Comparison of ENCODE assay signal across 16 cellular contexts in genomic region chr11:47948137-47948536, GRCh38. TPM values are rescaled to one million over a fixed set of nuclear protein-coding genes. Genes with fewer than 3 reads are reported as not detected.
DNase-seq lines count a peak whose midpoint lies in the region; ATAC-seq and FAIRE-seq lines count a peak whose summit lies in the region.
"Had no signal": no experiment of that assay in that cellular context is flagged by ENCODE, and none has a peak within 500 bp of the region (broad histone marks: within the 10 kb centered on the region; RNA-seq: fewer than 3 reads in every experiment).

No MANE protein-coding gene starts in this region.

- no peak overlapping the region for H3K23ac ChIP-seq in mesenchymal stem cell (ENCODE audit: low read length in 2 of 2)

- no peaks in the 10 kb centered on the region for H3K9me3 Mint-ChIP-seq in T-helper 1 cell treated with Interleukin-12 subunit alpha and Interleukin-12 subunit beta and Interleukin-4 antibody, amounts not matched to agents 30 μg/mL and 1 μg/mL, for 36 hours
- no peaks in the 10 kb centered on the region for H3K9me3 Mint-ChIP-seq in CD8-positive, alpha-beta memory T cell
- H3K9me3 Mint-ChIP-seq in T-cell: no peaks in the 10 kb centered on the region

- H3K18ac ChIP-seq in mesenchymal stem cell (ENCODE audit: low read depth in 1 of 2, low read length in 2 of 2): no peak overlapping the region

- no peak overlapping the region for H3K27ac ChIP-seq in CD8-positive, alpha-beta memory T cell (ENCODE audit: low read depth, low read length)
- H3K27ac ChIP-seq in mesenchymal stem cell (ENCODE audit: low read length, poor library complexity, severe bottlenecking): no peak overlapping the region
- H3K27ac ChIP-seq in SJCRH30: no peak overlapping the region
- H3K27ac ChIP-seq: WERI-Rb-1 had no signal

- H3K79me1 ChIP-seq in mesenchymal stem cell (replicated peaks; ENCODE audit: low read length, poor library complexity, severe bottlenecking): no peaks in the 10 kb centered on the region

- H4K8ac ChIP-seq in mesenchymal stem cell (ENCODE audit: low read length): no peak overlapping the region

- H3K4ac ChIP-seq in mesenchymal stem cell (ENCODE audit: low read depth in 1 of 2, low read length in 2 of 2): no peak overlapping the region

- no peak overlapping the region for H2BK12ac ChIP-seq in mesenchymal stem cell (ENCODE audit: low read length in 2 of 2)

- H3K27me3 ChIP-seq in CD8-positive, alpha-beta memory T cell (ENCODE audit: insufficient read depth, low read length, poor library complexity, severe bottlenecking): no peaks in the 10 kb centered on the region
- H3K27me3 ChIP-seq in mesenchymal stem cell (ENCODE audit: control insufficient read depth in 1 of 2, insufficient read depth in 1 of 2, low read length in 2 of 2): no peaks in the 10 kb centered on the region
- H3K27me3 ChIP-seq in SJCRH30: no peaks in the 10 kb centered on the region
- H3K27me3 ChIP-seq: colonic mucosa, esophagus squamous epithelium had no signal

- CTCF ChIA-PET in CD8-positive, alpha-beta memory T cell (lab: Charles Lee): no interaction called here
- CTCF ChIA-PET in T-cell (lab: Charles Lee): no interaction called here

- no peak overlapping the region for H3K4me3 ChIP-seq in CD8-positive, alpha-beta memory T cell (ENCODE audit: low read length)
- H3K4me3 ChIP-seq in mesenchymal stem cell (ENCODE audit: insufficient read depth in 1 of 2, low read depth in 1 of 2, low read length in 2 of 2): no peak overlapping the region
- H3K4me3 ChIP-seq in SJCRH30: no peak overlapping the region
- H3K4me3 ChIP-seq: colonic mucosa, esophagus squamous epithelium had no signal

- 51% methylated on average over 2 of the region's 3 CpGs for WGBS in mesenchymal stem cell

- FAIRE-seq in GM19239 (lab: Jason Lieb, UNC): no peak
- FAIRE-seq: small intestine had no signal

- DNase-seq in T-helper 1 cell (no peak), T-cell (no peak), mesenchymal stem cell (no peak), activated T-cell treated with anti-CD3 and anti-CD28 coated beads for 4 hours (no peak), SJCRH30 (no peak), GM19239 (ENCODE audit: insufficient read length, low spot score) (no peak)
- DNase-seq in CD8-positive, alpha-beta memory T cell: no peak
- DNase-seq: 8988T, colonic mucosa, esophagus squamous epithelium, NCI-H2029, NCI-H748 treated with DMSO at 0.1 percent for 48 hours, SHP77, small intestine, WERI-Rb-1 had no signal

- no peak overlapping the region for H2BK15ac ChIP-seq in mesenchymal stem cell (ENCODE audit: low read depth, poor library complexity, severe bottlenecking)

- H3K4me1 Mint-ChIP-seq in T-helper 1 cell treated with Interleukin-12 subunit alpha and Interleukin-12 subunit beta and Interleukin-4 antibody, amounts not matched to agents 30 μg/mL and 1 μg/mL, for 36 hours (ENCODE audit: low read depth): peaks cover 38% of the 10 kb centered on the region
- H3K4me1 Mint-ChIP-seq in CD8-positive, alpha-beta memory T cell: peaks cover 19 to 20% (median 20%) of the 10 kb centered on the region in 3 donors
- H3K4me1 Mint-ChIP-seq in T-cell: peaks cover 30 to 46% (median 42%) of the 10 kb centered on the region in 3 donors

- peak overlapping the region; percentile 52 for H3K27ac Mint-ChIP-seq in T-helper 1 cell treated with Interleukin-12 subunit alpha and Interleukin-12 subunit beta and Interleukin-4 antibody, amounts not matched to agents 30 μg/mL and 1 μg/mL, for 36 hours
- peak overlapping the region in 6 of 8 donors; percentile 28 to 90 (median 60) for H3K27ac Mint-ChIP-seq in CD8-positive, alpha-beta memory T cell
- H3K27ac Mint-ChIP-seq in T-cell: peak overlapping the region; percentile 49 to 56

- H3K14ac ChIP-seq in mesenchymal stem cell (ENCODE audit: low read length in 2 of 2): no peak overlapping the region

- no peak overlapping the region for H2BK5ac ChIP-seq in mesenchymal stem cell (ENCODE audit: low read depth, low read length, poor library complexity, severe bottlenecking)

- no peak overlapping the region for H2AFZ ChIP-seq in mesenchymal stem cell (ENCODE audit: low read depth, low read length)

- H3K36me3 Mint-ChIP-seq in T-helper 1 cell treated with Interleukin-12 subunit alpha and Interleukin-12 subunit beta and Interleukin-4 antibody, amounts not matched to agents 30 μg/mL and 1 μg/mL, for 36 hours (ENCODE audit: low read depth): peaks cover 3% of the 10 kb centered on the region
- H3K36me3 Mint-ChIP-seq in CD8-positive, alpha-beta memory T cell: no peaks in the 10 kb centered on the region
- H3K36me3 Mint-ChIP-seq in T-cell: no peaks in the 10 kb centered on the region

- POLR2A ChIA-PET in CD8-positive, alpha-beta memory T cell (lab: Charles Lee): no interaction called here
- POLR2A ChIA-PET in T-cell (lab: Charles Lee): no interaction called here

- H3K9me3 ChIP-seq in CD8-positive, alpha-beta memory T cell (ENCODE audit: low read length): no peaks in the 10 kb centered on the region
- no peaks in the 10 kb centered on the region for H3K9me3 ChIP-seq in mesenchymal stem cell (ENCODE audit: control insufficient read depth, low read length)
- no peaks in the 10 kb centered on the region for H3K9me3 ChIP-seq in SJCRH30 (replicated peaks)
- H3K9me3 ChIP-seq: colonic mucosa, esophagus squamous epithelium had no signal

- H3K36me3 ChIP-seq in CD8-positive, alpha-beta memory T cell (ENCODE audit: insufficient read depth, low read length): no peaks in the 10 kb centered on the region
- H3K36me3 ChIP-seq in mesenchymal stem cell (ENCODE audit: control insufficient read depth in 1 of 2, insufficient read depth in 2 of 2, low read depth in 1 of 2, low read length in 2 of 2) (no peaks in the 10 kb centered on the region), SJCRH30 (no peaks in the 10 kb centered on the region)
- H3K36me3 ChIP-seq: colonic mucosa, esophagus squamous epithelium, WERI-Rb-1 had no signal

- H3K4me1 ChIP-seq in CD8-positive, alpha-beta memory T cell (ENCODE audit: insufficient read depth, low read length): peaks cover 24% of the 10 kb centered on the region
- peaks cover 11% of the 10 kb centered on the region for H3K4me1 ChIP-seq in mesenchymal stem cell (ENCODE audit: control insufficient read depth, insufficient read depth, low read depth, low read length)
- H3K4me1 ChIP-seq in SJCRH30: no peaks in the 10 kb centered on the region; the same call in 1 of the 2 replicates
- H3K4me1 ChIP-seq: colonic mucosa had no signal

- peak overlapping the region; percentile 97 for H2AK5ac ChIP-seq in mesenchymal stem cell (ENCODE audit: low read length, severe bottlenecking)

- H2BK120ac ChIP-seq in mesenchymal stem cell (ENCODE audit: low read depth, low read length): no peak overlapping the region

- no peak overlapping the region for H3K4me2 ChIP-seq in mesenchymal stem cell (ENCODE audit: low read length, poor library complexity, severe bottlenecking)

- H3K4me3 Mint-ChIP-seq in T-helper 1 cell treated with Interleukin-12 subunit alpha and Interleukin-12 subunit beta and Interleukin-4 antibody, amounts not matched to agents 30 μg/mL and 1 μg/mL, for 36 hours: no peak overlapping the region
- H3K4me3 Mint-ChIP-seq in CD8-positive, alpha-beta memory T cell: peak overlapping the region in 3 of 7 donors; percentile 17 to 44 (median 23)
- peak overlapping the region in 1 of 3 donors; percentile 49 for H3K4me3 Mint-ChIP-seq in T-cell

- H3K27me3 Mint-ChIP-seq in T-helper 1 cell treated with Interleukin-12 subunit alpha and Interleukin-12 subunit beta and Interleukin-4 antibody, amounts not matched to agents 30 μg/mL and 1 μg/mL, for 36 hours (ENCODE audit: low read depth): no peaks in the 10 kb centered on the region
- peaks cover 0 to 2% of the 10 kb centered on the region in 2 donors for H3K27me3 Mint-ChIP-seq in CD8-positive, alpha-beta memory T cell
- no peaks in the 10 kb centered on the region for H3K27me3 Mint-ChIP-seq in T-cell

- no peak overlapping the region for H3K9ac ChIP-seq in mesenchymal stem cell (ENCODE audit: low read length)

- no peak for ATAC-seq in T-cell (replicated peaks in 1 of 4)

- H4K91ac ChIP-seq in mesenchymal stem cell (ENCODE audit: low read length): no peak overlapping the region

RNA-seq across cellular contexts. Expression of gene PTPRJ, which starts 32.2 kb away (rescaled TPM):
- total RNA-seq in CD8-positive, alpha-beta memory T cell: 10 to 100 TPM; 25.1 to 25.6 TPM
- 16.0 TPM for polyA plus RNA-seq in CD8-positive, alpha-beta memory T cell
- 10 to 100 TPM; 44.8 to 71.0 (median 57.9) TPM for total RNA-seq in T-cell
- 17.1 TPM for polyA plus RNA-seq in mesenchymal stem cell (2013, experiment 1 of 2)
- polyA plus RNA-seq in mesenchymal stem cell (2013, experiment 2 of 2): 16.8 TPM
- total RNA-seq in SJCRH30 (2014; rRNA removed; shearing (Covaris generic)): 0.68 and 1.0 TPM in 2 replicates

Comparison
In these comparisons a context has a peak if more than half of its experiments do, and no peak if none do; other contexts are left out.
1. RNA of gene PTPRJ, which starts 32.2 kb away (total RNA-seq): 44.8 to 71.0 TPM in T-cell and 25.1 to 25.6 TPM in CD8-positive, alpha-beta memory T cell; 0.68 to 1.0 TPM in SJCRH30; every median in the first group is over 10 times any median in the second.
2. Peak in every context shown above with its lines, with median percentiles within 50 percentile points of each other: H3K27ac Mint-ChIP-seq.